ENCODE assay signal across 16 cellular contexts in the genomic region with DNA sequence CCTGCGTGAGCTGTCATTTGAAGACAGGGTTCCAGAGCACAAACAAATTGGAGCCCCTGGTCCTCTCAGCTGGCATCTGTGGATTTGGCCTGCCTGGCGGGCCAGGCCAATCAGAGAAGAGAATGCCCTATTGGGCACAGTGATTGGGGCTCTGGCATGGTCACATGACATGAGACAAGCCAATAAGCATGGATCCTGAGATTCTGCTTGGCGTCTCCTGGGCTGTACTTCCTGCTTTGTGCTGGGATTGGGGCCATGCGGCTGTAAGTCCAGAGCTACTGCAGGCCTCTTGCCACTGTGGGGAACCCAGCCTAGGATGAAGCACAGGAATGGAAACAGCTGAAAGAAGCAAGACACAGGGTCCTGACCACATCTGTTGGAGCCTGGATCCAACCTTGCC.
DNase-seq lines count a peak whose midpoint lies in the region; ATAC-seq, FAIRE-seq and TF ChIP-seq lines count a peak whose summit lies in the region.
"Had no signal": no experiment of that assay in that cellular context is flagged by ENCODE, and none has a peak within 500 bp of the region (broad histone marks: within the 10 kb centered on the region; RNA-seq: fewer than 3 reads in every experiment).

No MANE protein-coding gene starts in this region.

- H3K27ac Mint-ChIP-seq in activated T-helper 17 cell treated with anti-CD3 and anti-CD28 coated beads, Interleukin-2, amount 50 U/mL, for 72 hours: no peak overlapping the region
- H3K27ac Mint-ChIP-seq in Calu3 (ENCODE audit: unreplicated experiment) (no peak overlapping the region), T-helper 17 cell (no peak overlapping the region)
- H3K27ac Mint-ChIP-seq: CD4-positive, CD25-positive, alpha-beta regulatory T cell had no signal

- H3K9me3 Mint-ChIP-seq in activated T-helper 17 cell treated with anti-CD3 and anti-CD28 coated beads, Interleukin-2, amount 50 U/mL, for 72 hours: no peaks in the 10 kb centered on the region
- H3K9me3 Mint-ChIP-seq in Calu3 (ENCODE audit: low read depth, unreplicated experiment): no peaks in the 10 kb centered on the region
- H3K9me3 Mint-ChIP-seq: CD4-positive, CD25-positive, alpha-beta regulatory T cell had no signal

- TF ChIP-seq EP300 in HepG2 (IDR thresholded peaks at IDR 0.05; ENCODE audit: low read depth in 2 of 2, low read length in 2 of 2) (no peak), HepG2 (CRISPR knock-in tag; IDR thresholded peaks at IDR 0.05; ENCODE audit: borderline replicate concordance) (no peak)

- POLR2A ChIA-PET in HepG2 (lab: Yijun Ruan, JAX): no interaction called here

- H3K4me2 ChIP-seq in HepG2 (ENCODE audit: low read depth, low read length) (no peak overlapping the region), Karpas-422 (ENCODE audit: low read depth, low read length, poor library complexity, severe bottlenecking) (no peak overlapping the region)
- H3K4me2 ChIP-seq: BLaER1 treated with 17β-estradiol and CSF1 and Interleukin-3, amounts not matched to agents 10 nM and 100 nM had no signal

- intact Hi-C loops in HepG2 (cut with micrococcal nuclease; ENCODE audit: unreplicated experiment): no loop called here
- intact Hi-C loops in right lobe of liver (cut with DNase I): no loop called here
- intact Hi-C loops in testis (cut with DNase I; ENCODE audit: low total_unique reads): no loop called here
- intact Hi-C loops in Calu3 (cut with micrococcal nuclease; ENCODE audit: unreplicated experiment): no loop called here

- in situ Hi-C loops in HepG2 (cut with HindIII; ENCODE audit: extremely low pct_ligation_motif_present, low pct_unique_long_range_greater_than_20kb): no loop called here

- CTCF ChIA-PET in HepG2 (lab: Yijun Ruan, JAX; ENCODE audit: low intra/inter-chr PET ratio, low total read pairs): no interaction called here
- CTCF ChIA-PET in Calu3 (lab: Charles Lee): interaction anchor here (1.3 kb wide), 1 partner anchor 12 kb away, joined by 4 read pairs; no protein-coding TSS in a partner anchor

- 0% methylated on average over 2 of the region's 4 CpGs for WGBS in HepG2 (ENCODE audit: low lambda C conversion rate)
- no CpG with 5 or more reads among the region's 4 CpGs for WGBS in right lobe of liver (ENCODE audit: insufficient coverage, low coverage, low lambda C conversion rate, missing lambda C conversion rate)
- WGBS in testis, 2 donors: 59 to 70% methylated on average over 4 of the region's 4 CpGs

- H3K9me3 ChIP-seq in HepG2 (ENCODE audit: low read length) (no peaks in the 10 kb centered on the region), right lobe of liver (no peaks in the 10 kb centered on the region), Karpas-422 (ENCODE audit: low read length) (no peaks in the 10 kb centered on the region), testis (no peaks in the 10 kb centered on the region), T-helper 17 cell (ENCODE audit: control insufficient read depth, low read length, poor library complexity, severe bottlenecking) (no peaks in the 10 kb centered on the region)

- H3K4me1 ChIP-seq in HepG2 (ENCODE audit: insufficient read depth, low read length): peaks cover 23% of the 10 kb centered on the region
- no peaks in the 10 kb centered on the region for H3K4me1 ChIP-seq in right lobe of liver
- no peaks in the 10 kb centered on the region for H3K4me1 ChIP-seq in Karpas-422 (ENCODE audit: low read length)
- no peaks in the 10 kb centered on the region for H3K4me1 ChIP-seq in testis
- H3K4me1 ChIP-seq: BLaER1 treated with 17β-estradiol and CSF1 and Interleukin-3, amounts not matched to agents 10 nM and 100 nM had no signal

- no peaks in the 10 kb centered on the region for H3K36me3 Mint-ChIP-seq in activated T-helper 17 cell treated with anti-CD3 and anti-CD28 coated beads, Interleukin-2, amount 50 U/mL, for 72 hours (ENCODE audit: low read depth)
- H3K36me3 Mint-ChIP-seq in Calu3 (ENCODE audit: insufficient read depth, unreplicated experiment) (no peaks in the 10 kb centered on the region), T-helper 17 cell (ENCODE audit: low read depth) (peaks cover 7% of the 10 kb centered on the region)
- H3K36me3 Mint-ChIP-seq: CD4-positive, CD25-positive, alpha-beta regulatory T cell had no signal

- no peak overlapping the region for H2AFZ ChIP-seq in HepG2 (ENCODE audit: low read length)
- H2AFZ ChIP-seq in Karpas-422 (ENCODE audit: low read length): no peak overlapping the region

- H3K4me3 ChIP-seq in HepG2 (replicated peaks in 1 of 3; ENCODE audit: insufficient read depth in 1 of 3, low read depth in 2 of 3, low read length in 3 of 3) (no peak overlapping the region), right lobe of liver (no peak overlapping the region), Karpas-422 (ENCODE audit: low read length) (no peak overlapping the region), testis (no peak overlapping the region)
- H3K4me3 ChIP-seq: BLaER1 treated with 17β-estradiol and CSF1 and Interleukin-3, amounts not matched to agents 10 nM and 100 nM; GM12878 had no signal

- TF ChIP-seq RAD21 in HepG2 (CRISPR knock-in tag; IDR thresholded peaks at IDR 0.05): no peak

- H3K4me3 Mint-ChIP-seq in activated T-helper 17 cell treated with anti-CD3 and anti-CD28 coated beads, Interleukin-2, amount 50 U/mL, for 72 hours: no peak overlapping the region
- no peak overlapping the region for H3K4me3 Mint-ChIP-seq in Calu3 (ENCODE audit: low read depth, unreplicated experiment)
- no peak overlapping the region for H3K4me3 Mint-ChIP-seq in T-helper 17 cell
- H3K4me3 Mint-ChIP-seq: CD4-positive, CD25-positive, alpha-beta regulatory T cell had no signal

- no peaks in the 10 kb centered on the region for H3K9me2 ChIP-seq in Karpas-422 (replicated peaks; ENCODE audit: insufficient read depth, low read length)

- H3K27ac ChIP-seq in HepG2 (ENCODE audit: extremely low read length, insufficient read depth, low read length): no peak overlapping the region
- no peak overlapping the region for H3K27ac ChIP-seq in right lobe of liver
- H3K27ac ChIP-seq in Karpas-422 (ENCODE audit: low read length): no peak overlapping the region
- no peak overlapping the region for H3K27ac ChIP-seq in testis
- H3K27ac ChIP-seq: BLaER1 treated with 17β-estradiol and CSF1 and Interleukin-3, amounts not matched to agents 10 nM and 100 nM had no signal

- no peaks in the 10 kb centered on the region for H3K79me2 ChIP-seq in HepG2 (ENCODE audit: insufficient read depth, low read length)
- no peaks in the 10 kb centered on the region for H3K79me2 ChIP-seq in Karpas-422 (ENCODE audit: low read length)

- H4K20me1 ChIP-seq in HepG2 (ENCODE audit: insufficient read depth, low read length): no peaks in the 10 kb centered on the region
- no peaks in the 10 kb centered on the region for H4K20me1 ChIP-seq in Karpas-422 (ENCODE audit: insufficient read depth, low read depth, low read length)
- H4K20me1 ChIP-seq: BLaER1 treated with 17β-estradiol and CSF1 and Interleukin-3, amounts not matched to agents 10 nM and 100 nM had no signal

- H3K36me3 ChIP-seq in HepG2 (replicated peaks in 1 of 2; ENCODE audit: control insufficient read depth in 1 of 2, insufficient read depth in 2 of 2, low read length in 2 of 2) (no peaks in the 10 kb centered on the region), right lobe of liver (no peaks in the 10 kb centered on the region), Karpas-422 (ENCODE audit: insufficient read depth, low read length) (no peaks in the 10 kb centered on the region), testis (ENCODE audit: low read depth, missing control alignments) (no peaks in the 10 kb centered on the region)
- H3K36me3 ChIP-seq: BLaER1 treated with 17β-estradiol and CSF1 and Interleukin-3, amounts not matched to agents 10 nM and 100 nM had no signal

- no peak for FAIRE-seq in HepG2 (lab: Jason Lieb, UNC)
- FAIRE-seq: GM12878, GM18507, H54 had no signal

- H3K27me3 Mint-ChIP-seq in activated T-helper 17 cell treated with anti-CD3 and anti-CD28 coated beads, Interleukin-2, amount 50 U/mL, for 72 hours: peaks cover 33% of the 10 kb centered on the region
- H3K27me3 Mint-ChIP-seq in Calu3 (ENCODE audit: unreplicated experiment) (peaks cover 63% of the 10 kb centered on the region), T-helper 17 cell (peaks cover 64% of the 10 kb centered on the region)

- TF ChIP-seq POLR2A in HepG2 (IDR thresholded peaks at IDR 0.05; ENCODE audit: insufficient read depth in 1 of 2, low read depth in 2 of 2, low read length in 2 of 2): no peak
- TF ChIP-seq POLR2A in right lobe of liver (IDR thresholded peaks at IDR 0.05): no peak
- no peak for TF ChIP-seq POLR2A in testis (IDR thresholded peaks at IDR 0.05)

- H3K27me3 ChIP-seq in HepG2 (ENCODE audit: control insufficient read depth in 1 of 2, insufficient read depth in 2 of 2, low read length in 2 of 2) (peaks cover 3 to 35% of the 10 kb centered on the region in 2 experiments; a peak in 4 of 5 replicates), right lobe of liver (no peaks in the 10 kb centered on the region), Karpas-422 (ENCODE audit: low read length) (no peaks in the 10 kb centered on the region), testis (no peaks in the 10 kb centered on the region)
- H3K27me3 ChIP-seq: BLaER1 treated with 17β-estradiol and CSF1 and Interleukin-3, amounts not matched to agents 10 nM and 100 nM had no signal

- ATAC-seq in HepG2 (no peak), right lobe of liver (no peak), T-helper 17 cell (no peak)
- peak; percentile 34 for ATAC-seq in activated T-helper 17 cell treated with anti-CD3 and anti-CD28 coated beads, Interleukin-2, amount 50 U/mL, for 72 hours (replicated peaks)
- ATAC-seq: GM12878 had no signal

- BruUV-seq in HepG2 (replicated peaks; lab: Mats Ljungman, UMichigan) (no TSS peak), Calu3 (replicated peaks; lab: Mats Ljungman, UMichigan) (no TSS peak)

- no peak overlapping the region for H3K9ac ChIP-seq in HepG2 (ENCODE audit: insufficient read depth, low read depth, low read length)
- H3K9ac ChIP-seq in Karpas-422 (ENCODE audit: low read length): no peak overlapping the region
- H3K9ac ChIP-seq: BLaER1 treated with 17β-estradiol and CSF1 and Interleukin-3, amounts not matched to agents 10 nM and 100 nM had no signal

- no peaks in the 10 kb centered on the region for H3K4me1 Mint-ChIP-seq in activated T-helper 17 cell treated with anti-CD3 and anti-CD28 coated beads, Interleukin-2, amount 50 U/mL, for 72 hours
- H3K4me1 Mint-ChIP-seq in Calu3 (ENCODE audit: low read depth, unreplicated experiment) (no peaks in the 10 kb centered on the region), T-helper 17 cell (peaks cover 5% of the 10 kb centered on the region)
- H3K4me1 Mint-ChIP-seq: CD4-positive, CD25-positive, alpha-beta regulatory T cell had no signal

- TF ChIP-seq CTCF in HepG2 (CRISPR knock-in tag; IDR thresholded peaks at IDR 0.05): no peak
- no peak for TF ChIP-seq CTCF in right lobe of liver (IDR thresholded peaks at IDR 0.05)
- no peak for TF ChIP-seq CTCF in testis (IDR thresholded peaks at IDR 0.05)
- no peak for TF ChIP-seq CTCF in Calu3 (IDR thresholded peaks at IDR 0.05; ENCODE audit: unreplicated experiment)

- DNase-seq in HepG2 (ENCODE audit: low spot score): no peak
- no peak for DNase-seq in right lobe of liver
- peak; percentile 54 for DNase-seq in Karpas-422
- DNase-seq in testis: peak; percentile 56
- no peak for DNase-seq in SKM-1 treated with dmso at 0.1 percent for 144 hours (lab: John Stamatoyannopoulos, UW; ENCODE audit: unreplicated experiment)
- DNase-seq in Calu3: no peak
- no peak for DNase-seq in T-helper 17 cell
- DNase-seq: 8988T; AML-193; CD4-positive, CD25-positive, alpha-beta regulatory T cell; DMS 273 treated with DMSO at 0.1 percent for 48 hours had no signal

Comparison
In these comparisons a context has a peak if more than half of its experiments do, and no peak if none do; other contexts are left out.
1. DNase-seq: peak in Karpas-422 (single experiment) and testis (single experiment); none in HepG2 (single experiment), right lobe of liver (0 of 3), SKM-1 treated with dmso at 0.1 percent for 144 hours (single experiment), Calu3 (single experiment) and T-helper 17 cell (0 of 3).